ENCODE assay signal across 8 cellular contexts in the genomic region with DNA sequence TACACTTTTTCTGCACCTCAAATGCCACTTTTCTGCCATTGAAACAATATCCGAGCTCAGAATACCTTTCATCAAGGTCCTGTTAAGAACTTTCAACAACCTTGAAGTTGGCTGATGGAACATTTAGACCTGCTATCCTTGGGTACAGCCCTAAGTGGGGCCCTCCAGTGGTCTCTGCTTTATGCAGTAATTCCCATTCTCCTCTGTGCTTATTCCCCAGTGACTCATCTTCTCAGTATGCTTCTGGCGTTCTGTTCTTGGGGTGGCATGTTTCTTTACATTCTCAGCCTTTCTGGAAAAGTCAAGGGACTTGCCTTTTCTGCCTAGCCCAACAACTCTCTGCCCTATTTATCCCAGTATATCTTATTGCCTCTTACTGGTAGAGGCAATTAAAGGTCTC. TPM values are rescaled to one million over a fixed set of nuclear protein-coding genes. Genes with fewer than 3 reads are reported as not detected.
DNase-seq lines count a peak whose midpoint lies in the region; ATAC-seq and TF ChIP-seq lines count a peak whose summit lies in the region.

No MANE protein-coding gene starts in this region.

- H3K9me3 ChIP-seq in BLaER1 = no peaks in the 10 kb centered on the region

- 46 to 60% methylated on average over 2 of the region's 2 CpGs for WGBS in lower leg skin, 2 donors

- no peak overlapping the region for H3K9ac ChIP-seq in BLaER1

- TF ChIP-seq CTCF in lower leg skin (IDR thresholded peaks at IDR 0.05) = no peak

- H3K36me3 Mint-ChIP-seq in activated naive CD4-positive, alpha-beta T cell treated with anti-CD3 and anti-CD28 coated beads, Interleukin-2, amount 50 U/mL, for 72 hours = peaks cover 14 to 34% of the 10 kb centered on the region in 2 donors

- H3K9me3 Mint-ChIP-seq in activated naive CD4-positive, alpha-beta T cell treated with anti-CD3 and anti-CD28 coated beads, Interleukin-2, amount 50 U/mL, for 72 hours = no peaks in the 10 kb centered on the region

- peaks cover 91% of the 10 kb centered on the region for H4K20me1 ChIP-seq in BLaER1

- H3K27ac Mint-ChIP-seq in activated naive CD4-positive, alpha-beta T cell treated with anti-CD3 and anti-CD28 coated beads, Interleukin-2, amount 50 U/mL, for 72 hours = peak overlapping the region in 1 of 2 donors; percentile 92

- intact Hi-C loops in lower leg skin (cut with DNase I; ENCODE audit: low total_unique reads) = no loop called here

- DNase-seq in HK-2 (ENCODE audit: unreplicated experiment) (peak; percentile 20), kidney tubule cell (ENCODE audit: low spot score) (peak; percentile 53), HT-29 (ENCODE audit: low spot score) (no peak), NCI-H1417 treated with DMSO at 0.1 percent for 48 hours (lab: John Stamatoyannopoulos, UW) (no peak), lower leg skin (ENCODE audit: low spot score in 2 of 2) (no peak)
- DNase-seq in activated naive CD4-positive, alpha-beta T cell treated with anti-CD3 and anti-CD28 coated beads, Interleukin-2, amount 50 U/mL, for 72 hours (ENCODE audit: low spot score in 2 of 2) = no peak

- peak overlapping the region; percentile 46; the same call in 1 of the 2 replicates for H3K4me2 ChIP-seq in BLaER1

- no peaks in the 10 kb centered on the region for H3K27me3 ChIP-seq in BLaER1

- no peak overlapping the region for H3K4me3 ChIP-seq in BLaER1
- H3K4me3 ChIP-seq in lower leg skin (ENCODE audit: low read depth, poor library complexity, severe bottlenecking) = no peak overlapping the region

- H3K4me1 ChIP-seq in BLaER1 = peaks cover 86% of the 10 kb centered on the region

- peaks cover 24% of the 10 kb centered on the region for H3K36me3 ChIP-seq in BLaER1

- TF ChIP-seq POLR2A in lower leg skin (IDR thresholded peaks at IDR 0.05) = no peak

- peak; percentile 23 to 45 for ATAC-seq in activated naive CD4-positive, alpha-beta T cell treated with anti-CD3 and anti-CD28 coated beads, Interleukin-2, amount 50 U/mL, for 72 hours
- ATAC-seq in GM18498 (IDR thresholded peaks at IDR 0.05; ENCODE audit: unreplicated experiment) = no peak

- no peak overlapping the region for H3K27ac ChIP-seq in BLaER1

RNA-seq across cellular contexts. Expression of a gene that starts 7.1 kb away (rescaled TPM):
- total RNA-seq in activated naive CD4-positive, alpha-beta T cell treated with anti-CD3 and anti-CD28 coated beads, Interleukin-2, amount 50 U/mL, for 72 hours = 100 to 1,000 TPM; 255 to 315 TPM
- total RNA-seq in HT-29 (2014; rRNA removed; shearing (Covaris generic)) = 11.5 and 22.7 TPM in 2 replicates
- total RNA-seq in lower leg skin = 10 to 100 TPM; 27.4 to 56.3 (median 39.0) TPM

RNA-seq across cellular contexts. Expression of a gene that starts 52.3 kb away (rescaled TPM):
- total RNA-seq in activated naive CD4-positive, alpha-beta T cell treated with anti-CD3 and anti-CD28 coated beads, Interleukin-2, amount 50 U/mL, for 72 hours = 1 to 10 TPM; 1.9 to 2.1 TPM
- not detected in 2 replicates for total RNA-seq in HT-29 (2014; rRNA removed; shearing (Covaris generic))
- under 1 TPM in 1 of 4 donors, not detected in 3; 0.08 TPM for total RNA-seq in lower leg skin

Comparison
In these comparisons a context has a peak if more than half of its experiments do, and no peak if none do; other contexts are left out.
1. DNase-seq: peak in HK-2 (single experiment) and kidney tubule cell (single experiment); none in activated naive CD4-positive, alpha-beta T cell treated with anti-CD3 and anti-CD28 coated beads, Interleukin-2, amount 50 U/mL, for 72 hours (0 of 2), HT-29 (single experiment), NCI-H1417 treated with DMSO at 0.1 percent for 48 hours (single experiment) and lower leg skin (0 of 2).
2. RNA of a gene that starts 7.1 kb away (total RNA-seq): 255 to 315 TPM in activated naive CD4-positive, alpha-beta T cell treated with anti-CD3 and anti-CD28 coated beads, Interleukin-2, amount 50 U/mL, for 72 hours; 27.4 to 56.3 TPM in lower leg skin and 11.5 to 22.7 TPM in HT-29; every median in the first group is over 4 times any median in the second.